Comparison of ENCODE assay signal across 21 cellular contexts in the genomic region with DNA sequence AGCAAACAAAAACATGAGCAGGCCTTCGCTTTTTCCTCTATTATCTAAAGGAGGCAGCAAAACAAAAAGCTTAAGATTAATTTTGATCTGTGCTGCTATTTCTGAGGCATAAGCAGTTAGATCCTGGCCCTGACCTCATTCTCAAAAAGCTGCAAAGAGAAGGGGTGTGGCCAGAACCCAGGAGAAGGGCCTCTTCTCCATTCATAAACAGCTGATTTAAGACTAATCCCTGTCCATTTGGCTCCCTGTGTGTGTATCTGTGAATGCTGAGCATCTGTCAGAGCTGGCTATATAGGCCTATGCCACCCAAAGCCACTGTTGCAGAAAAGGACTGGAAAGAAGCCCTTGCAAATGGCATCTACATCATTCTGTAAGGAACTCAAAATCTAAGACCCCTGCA.
DNase-seq lines count a peak whose midpoint lies in the region; ATAC-seq and TF ChIP-seq lines count a peak whose summit lies in the region.
"Had no signal": no experiment of that assay in that cellular context is flagged by ENCODE, and none has a peak within 500 bp of the region (broad histone marks: within the 10 kb centered on the region; RNA-seq: fewer than 3 reads in every experiment).

No MANE protein-coding gene starts in this region.

- H3K9me3 Mint-ChIP-seq in stimulated activated effector memory CD8-positive, alpha-beta T cell treated with anti-CD3 and anti-CD28 coated beads, Interleukin-12 subunit alpha, Interleukin-12 subunit beta, amount 100 ng/mL, for 72 hours = peaks cover 6% of the 10 kb centered on the region
- H3K9me3 Mint-ChIP-seq: activated CD4-positive, alpha-beta T cell treated with anti-CD3 and anti-CD28 coated beads, Interleukin-2, amount 10 ng/mL, durations not matched to agents 7 days and 5 days; activated naive CD4-positive, alpha-beta T cell treated with anti-CD3 and anti-CD28 coated beads for 36 hours had no signal

- no peak for TF ChIP-seq CTCF in fibroblast of villous mesenchyme (IDR thresholded peaks at IDR 0.05; ENCODE audit: insufficient read depth, low read depth, low read length)

- no peak overlapping the region for H3K4me3 Mint-ChIP-seq in stimulated activated effector memory CD8-positive, alpha-beta T cell treated with anti-CD3 and anti-CD28 coated beads, Interleukin-12 subunit alpha, Interleukin-12 subunit beta, amount 100 ng/mL, for 72 hours
- H3K4me3 Mint-ChIP-seq: activated CD4-positive, alpha-beta T cell treated with anti-CD3 and anti-CD28 coated beads, Interleukin-2, amount 10 ng/mL, durations not matched to agents 7 days and 5 days; activated naive CD4-positive, alpha-beta T cell treated with anti-CD3 and anti-CD28 coated beads for 36 hours; H9 had no signal

- peak; percentile 5 for DNase-seq in NCI-H2227 (lab: John Stamatoyannopoulos, UW; ENCODE audit: unreplicated experiment)
- no peak for DNase-seq in NCI-H2227 treated with DMSO at 0.1 percent for 48 hours (lab: John Stamatoyannopoulos, UW)
- peak; percentile 63 for DNase-seq in NCI-H524 treated with DMSO at 0.1 percent for 48 hours (lab: John Stamatoyannopoulos, UW)
- DNase-seq in fibroblast of villous mesenchyme (ENCODE audit: low read depth) = peak; percentile 26
- DNase-seq in stimulated activated effector memory CD8-positive, alpha-beta T cell treated with anti-CD3 and anti-CD28 coated beads, Interleukin-12 subunit alpha, Interleukin-12 subunit beta, amount 100 ng/mL, for 72 hours (ENCODE audit: low spot score in 2 of 2) = no peak
- no peak for DNase-seq in SW 1271 (lab: John Stamatoyannopoulos, UW)
- DNase-seq: activated CD4-positive, alpha-beta T cell treated with anti-CD3 and anti-CD28 coated beads, Interleukin-2, amount 10 ng/mL, durations not matched to agents 7 days and 5 days; activated naive CD4-positive, alpha-beta T cell treated with anti-CD3 and anti-CD28 coated beads for 36 hours; Caco-2; H9; lower lobe of right lung; NCI-H1048; NCI-H2029 treated with DMSO at 0.1 percent for 48 hours; NCI-H510A treated with DMSO at 0.1 percent for 48 hours; stimulated activated CD4-positive, alpha-beta T cell treated with anti-CD3 and anti-CD28 coated beads, Interleukin-1b, Interleukin-23, amount 100 ng/mL, for 48 hours had no signal

- peak overlapping the region; percentile 54 for H3K27ac Mint-ChIP-seq in stimulated activated effector memory CD8-positive, alpha-beta T cell treated with anti-CD3 and anti-CD28 coated beads, Interleukin-12 subunit alpha, Interleukin-12 subunit beta, amount 100 ng/mL, for 72 hours
- H3K27ac Mint-ChIP-seq: activated CD4-positive, alpha-beta T cell treated with anti-CD3 and anti-CD28 coated beads, Interleukin-2, amount 10 ng/mL, durations not matched to agents 7 days and 5 days; activated naive CD4-positive, alpha-beta T cell treated with anti-CD3 and anti-CD28 coated beads for 36 hours; H9 had no signal

- H3K4me3 ChIP-seq in fibroblast of villous mesenchyme (ENCODE audit: low read depth, low read length) = no peak overlapping the region
- H3K4me3 ChIP-seq: cardiac muscle cell, coronary artery, lower lobe of right lung, SK-N-MC, skin epidermis had no signal

- peaks cover 22% of the 10 kb centered on the region for H3K4me1 Mint-ChIP-seq in stimulated activated effector memory CD8-positive, alpha-beta T cell treated with anti-CD3 and anti-CD28 coated beads, Interleukin-12 subunit alpha, Interleukin-12 subunit beta, amount 100 ng/mL, for 72 hours
- H3K4me1 Mint-ChIP-seq: activated CD4-positive, alpha-beta T cell treated with anti-CD3 and anti-CD28 coated beads, Interleukin-2, amount 10 ng/mL, durations not matched to agents 7 days and 5 days had no signal

- ATAC-seq in stimulated activated effector memory CD8-positive, alpha-beta T cell treated with anti-CD3 and anti-CD28 coated beads, Interleukin-12 subunit alpha, Interleukin-12 subunit beta, amount 100 ng/mL, for 72 hours = no peak
- ATAC-seq in HG03139 (IDR thresholded peaks at IDR 0.05; ENCODE audit: unreplicated experiment) = no peak
- no peak for ATAC-seq in HG02885 (IDR thresholded peaks at IDR 0.05; ENCODE audit: poor library complexity, unreplicated experiment)
- ATAC-seq: lower lobe of right lung had no signal

- no peaks in the 10 kb centered on the region for H3K36me3 Mint-ChIP-seq in stimulated activated effector memory CD8-positive, alpha-beta T cell treated with anti-CD3 and anti-CD28 coated beads, Interleukin-12 subunit alpha, Interleukin-12 subunit beta, amount 100 ng/mL, for 72 hours

Comparison
In these comparisons a context has a peak if more than half of its experiments do, and no peak if none do; other contexts are left out.
1. DNase-seq: peak in NCI-H2227 (single experiment), NCI-H524 treated with DMSO at 0.1 percent for 48 hours (single experiment) and fibroblast of villous mesenchyme (single experiment); none in NCI-H2227 treated with DMSO at 0.1 percent for 48 hours (single experiment), stimulated activated effector memory CD8-positive, alpha-beta T cell treated with anti-CD3 and anti-CD28 coated beads, Interleukin-12 subunit alpha, Interleukin-12 subunit beta, amount 100 ng/mL, for 72 hours (0 of 2) and SW 1271 (0 of 2).